ENCODE assay signal across 20 cellular contexts in the genomic region with DNA sequence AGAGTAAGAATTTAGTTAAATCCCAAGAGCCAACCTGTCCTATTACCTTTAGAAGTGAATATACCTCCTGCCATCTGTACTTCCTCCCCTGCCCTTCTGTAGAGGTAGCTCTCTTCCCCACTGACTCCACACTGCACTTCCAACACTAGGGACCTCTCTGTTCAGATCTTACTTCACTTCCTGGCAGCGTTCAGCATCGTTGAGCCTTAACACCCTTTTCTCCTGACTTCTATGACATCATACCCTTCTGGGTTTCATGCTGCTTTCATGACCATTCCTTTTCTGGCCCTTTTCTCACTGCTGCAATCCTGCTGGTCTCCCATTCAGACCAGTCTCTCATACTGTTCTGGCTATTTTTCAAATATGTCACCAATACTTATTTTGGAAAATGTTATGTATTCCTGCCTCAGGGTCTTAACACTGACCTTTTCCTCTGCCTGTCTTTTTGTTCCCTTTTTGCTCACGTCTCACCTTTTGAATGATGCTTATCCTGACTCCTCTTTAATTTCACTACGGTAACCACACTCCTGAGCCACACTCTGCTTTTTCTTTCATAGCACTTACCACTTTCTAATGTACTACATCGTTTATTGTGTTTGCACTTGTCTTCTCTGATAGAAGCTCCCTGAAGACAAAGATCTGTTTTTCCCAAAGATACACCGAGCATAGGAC.
DNase-seq lines count a peak whose midpoint lies in the region; ATAC-seq and FAIRE-seq lines count a peak whose summit lies in the region.
"Had no signal": no experiment of that assay in that cellular context is flagged by ENCODE, and none has a peak within 500 bp of the region (broad histone marks: within the 10 kb centered on the region; RNA-seq: fewer than 3 reads in every experiment).

No MANE protein-coding gene starts in this region.

- H3K27ac ChIP-seq in small intestine (ENCODE audit: low read depth in 1 of 2, low read length in 1 of 2) = no peak overlapping the region
- H3K27ac ChIP-seq: BLaER1, gastroesophageal sphincter, upper lobe of right lung had no signal

- FAIRE-seq in small intestine (lab: Jason Lieb, UNC) = no peak
- FAIRE-seq: K562 had no signal

- peak; percentile 30 for DNase-seq in ELR (ENCODE audit: low read depth)
- peak; percentile 56 for DNase-seq in M059J (ENCODE audit: low read depth)
- peak; percentile 43 for DNase-seq in SK-MEL-5 (ENCODE audit: low read depth, low spot score)
- no peak for DNase-seq in left ventricle myocardium superior
- no peak for DNase-seq in MG63
- no peak for DNase-seq in small intestine
- DNase-seq: activated CD4-positive, CD25-positive, alpha-beta regulatory T cell; activated effector memory CD4-positive, alpha-beta T cell treated with Interleukin-2 at 50 U/mL for 16 hours; adrenal gland; cerebellar nuclear complex; DMS 273 treated with DMSO at 0.1 percent for 48 hours; natural killer cell; NCI-H2107; stimulated activated CD4-positive, alpha-beta T cell treated with anti-CD3 and anti-CD28 coated beads, Interleukin-12 subunit alpha, Interleukin-12 subunit beta, amount 100 ng/mL, for 4 hours; upper lobe of right lung had no signal

- ATAC-seq in left ventricle myocardium superior (peak; percentile 52), GM19395 (IDR thresholded peaks at IDR 0.05; ENCODE audit: unreplicated experiment) (no peak), HG03521 (IDR thresholded peaks at IDR 0.05; ENCODE audit: unreplicated experiment) (no peak)
- ATAC-seq: gastroesophageal sphincter, K562, natural killer cell, upper lobe of right lung had no signal

- 69 to 75% (median 71%) methylated on average over 6 of the region's 6 CpGs for WGBS in small intestine, 3 donors

- H3K9me3 ChIP-seq in MG63 = no peaks in the 10 kb centered on the region
- H3K9me3 ChIP-seq in small intestine (ENCODE audit: control insufficient read depth, low read depth) = no peaks in the 10 kb centered on the region
- H3K9me3 ChIP-seq: adrenal gland, BLaER1, gastroesophageal sphincter, upper lobe of right lung had no signal

- H3K4me1 ChIP-seq in small intestine (ENCODE audit: control insufficient read depth in 2 of 2, insufficient read depth in 1 of 2, low read depth in 1 of 2, low read length in 1 of 2) = no peaks in the 10 kb centered on the region
- H3K4me1 ChIP-seq: BLaER1, upper lobe of right lung had no signal

- H3K36me3 ChIP-seq in MG63 = no peaks in the 10 kb centered on the region
- H3K36me3 ChIP-seq in small intestine (ENCODE audit: control insufficient read depth in 2 of 2, insufficient read depth in 2 of 2, low read length in 2 of 2) = no peaks in the 10 kb centered on the region
- H3K36me3 ChIP-seq: adrenal gland, BLaER1, gastroesophageal sphincter, upper lobe of right lung had no signal

- in situ Hi-C loops in SK-MEL-5 (cut with HindIII; ENCODE audit: low pct_unique_long_range_greater_than_20kb, low sequenced_read_pairs) = no loop called here

- H3K27me3 ChIP-seq in MG63 (no peaks in the 10 kb centered on the region), small intestine (ENCODE audit: control insufficient read depth in 2 of 2, insufficient read depth in 2 of 2, low read length in 2 of 2) (no peaks in the 10 kb centered on the region)
- H3K27me3 ChIP-seq: adrenal gland, BLaER1, gastroesophageal sphincter, upper lobe of right lung had no signal

- intact Hi-C loops in left ventricle myocardium superior (cut with micrococcal nuclease) = no loop called here

- H3K4me3 ChIP-seq in MG63 (no peak overlapping the region), small intestine (ENCODE audit: low read depth in 1 of 2, low read length in 2 of 2) (no peak overlapping the region)
- H3K4me3 ChIP-seq: adrenal gland, BLaER1, gastroesophageal sphincter, K562, upper lobe of right lung had no signal

Comparison
In these comparisons a context has a peak if more than half of its experiments do, and no peak if none do; other contexts are left out.
1. DNase-seq: peak in ELR (single experiment), M059J (single experiment) and SK-MEL-5 (single experiment); none in left ventricle myocardium superior (single experiment), MG63 (single experiment) and small intestine (single experiment).